Comparison of ENCODE assay signal across 10 cellular contexts in genomic region chr1:237677979-237678378, GRCh38.
DNase-seq lines count a peak whose midpoint lies in the region; ATAC-seq, FAIRE-seq and TF ChIP-seq lines count a peak whose summit lies in the region.
"Had no signal": no experiment of that assay in that cellular context is flagged by ENCODE, and none has a peak within 500 bp of the region (broad histone marks: within the 10 kb centered on the region; RNA-seq: fewer than 3 reads in every experiment).

No MANE protein-coding gene starts in this region.

- H3K27ac ChIP-seq in Panc1 (ENCODE audit: low read length) = no peak overlapping the region
- H3K27ac ChIP-seq in small intestine (ENCODE audit: low read depth in 1 of 2, low read length in 1 of 2) = no peak overlapping the region

- H3K4me3 ChIP-seq in Panc1 (ENCODE audit: low read depth in 2 of 2, low read length in 2 of 2) = no peak overlapping the region
- H3K4me3 ChIP-seq in fibroblast of pulmonary artery (replicated peaks; ENCODE audit: low read depth, low read length) = no peak overlapping the region
- H3K4me3 ChIP-seq in small intestine (ENCODE audit: low read depth in 1 of 2, low read length in 2 of 2) = no peak overlapping the region

- DNase-seq in NCI-H2081 (lab: John Stamatoyannopoulos, UW) (peak; percentile 38 to 45), NCI-H2081 treated with DMSO at 0.1 percent for 48 hours (lab: John Stamatoyannopoulos, UW) (no peak), Panc1 (ENCODE audit: low read depth, low spot score) (peak; percentile 15), fibroblast of pulmonary artery (ENCODE audit: low read depth) (peak; percentile 57), small intestine (peak; percentile 54), nucleus accumbens (lab: John Stamatoyannopoulos, UW) (no peak)
- DNase-seq: T-helper 17 cell had no signal

- no peaks in the 10 kb centered on the region for H3K36me3 ChIP-seq in Panc1 (ENCODE audit: control insufficient read depth, insufficient read depth, low read length)
- no peaks in the 10 kb centered on the region for H3K36me3 ChIP-seq in small intestine (ENCODE audit: control insufficient read depth in 2 of 2, insufficient read depth in 2 of 2, low read length in 2 of 2)

- H3K9me3 ChIP-seq in Panc1 (ENCODE audit: control insufficient read depth, insufficient read depth, low read depth, low read length) (no peaks in the 10 kb centered on the region), small intestine (ENCODE audit: control insufficient read depth, low read depth) (no peaks in the 10 kb centered on the region)

- no peak for ATAC-seq in Panc1
- ATAC-seq in GM19455 (IDR thresholded peaks at IDR 0.05; ENCODE audit: unreplicated experiment) = no peak
- ATAC-seq in HG03039 (IDR thresholded peaks at IDR 0.05; ENCODE audit: unreplicated experiment) = no peak
- ATAC-seq: T-helper 17 cell had no signal

- peak; percentile 22; the same call in 1 of the 2 replicates for TF ChIP-seq CTCF in Panc1 (IDR thresholded peaks at IDR 0.05)
- TF ChIP-seq CTCF in fibroblast of pulmonary artery (IDR thresholded peaks at IDR 0.05; ENCODE audit: low read length, missing control alignments) = peak; percentile 13

- WGBS in small intestine, 3 donors = 17 to 34% (median 28%) methylated on average over 3 of the region's 3 CpGs

- CTCF ChIA-PET in Panc1 (lab: Charles Lee) = no interaction called here

- H3K4me1 ChIP-seq in Panc1 (ENCODE audit: control insufficient read depth, insufficient read depth, low read length) (no peaks in the 10 kb centered on the region), small intestine (ENCODE audit: control insufficient read depth in 2 of 2, insufficient read depth in 1 of 2, low read depth in 1 of 2, low read length in 1 of 2) (no peaks in the 10 kb centered on the region)

- no TSS peak for BruUV-seq in Panc1 (replicated peaks; lab: Mats Ljungman, UMichigan)

- no peaks in the 10 kb centered on the region for H3K27me3 ChIP-seq in Panc1 (ENCODE audit: control insufficient read depth, insufficient read depth, low read length)
- H3K27me3 ChIP-seq in small intestine (ENCODE audit: control insufficient read depth in 2 of 2, insufficient read depth in 2 of 2, low read length in 2 of 2) = no peaks in the 10 kb centered on the region

- POLR2A ChIA-PET in Panc1 (lab: Charles Lee) = no interaction called here

- in situ Hi-C loops in Panc1 (cut with HindIII; ENCODE audit: low pct_unique_long_range_greater_than_20kb, low sequenced_read_pairs) = no loop called here

- intact Hi-C loops in Panc1 (cut with micrococcal nuclease; ENCODE audit: unreplicated experiment) = loop anchor here (5.0 kb wide), 1 partner anchor 129 kb away; no protein-coding TSS in a partner anchor

- no peak for FAIRE-seq in small intestine (lab: Jason Lieb, UNC)
- FAIRE-seq: keratinocyte had no signal

Comparison
In these comparisons a context has a peak if more than half of its experiments do, and no peak if none do; other contexts are left out.
1. DNase-seq: peak in NCI-H2081 (2 of 2), Panc1 (single experiment), fibroblast of pulmonary artery (single experiment) and small intestine (single experiment); none in NCI-H2081 treated with DMSO at 0.1 percent for 48 hours (single experiment) and nucleus accumbens (0 of 56).